ENCODE assay signal across 8 cellular contexts in the genomic region with DNA sequence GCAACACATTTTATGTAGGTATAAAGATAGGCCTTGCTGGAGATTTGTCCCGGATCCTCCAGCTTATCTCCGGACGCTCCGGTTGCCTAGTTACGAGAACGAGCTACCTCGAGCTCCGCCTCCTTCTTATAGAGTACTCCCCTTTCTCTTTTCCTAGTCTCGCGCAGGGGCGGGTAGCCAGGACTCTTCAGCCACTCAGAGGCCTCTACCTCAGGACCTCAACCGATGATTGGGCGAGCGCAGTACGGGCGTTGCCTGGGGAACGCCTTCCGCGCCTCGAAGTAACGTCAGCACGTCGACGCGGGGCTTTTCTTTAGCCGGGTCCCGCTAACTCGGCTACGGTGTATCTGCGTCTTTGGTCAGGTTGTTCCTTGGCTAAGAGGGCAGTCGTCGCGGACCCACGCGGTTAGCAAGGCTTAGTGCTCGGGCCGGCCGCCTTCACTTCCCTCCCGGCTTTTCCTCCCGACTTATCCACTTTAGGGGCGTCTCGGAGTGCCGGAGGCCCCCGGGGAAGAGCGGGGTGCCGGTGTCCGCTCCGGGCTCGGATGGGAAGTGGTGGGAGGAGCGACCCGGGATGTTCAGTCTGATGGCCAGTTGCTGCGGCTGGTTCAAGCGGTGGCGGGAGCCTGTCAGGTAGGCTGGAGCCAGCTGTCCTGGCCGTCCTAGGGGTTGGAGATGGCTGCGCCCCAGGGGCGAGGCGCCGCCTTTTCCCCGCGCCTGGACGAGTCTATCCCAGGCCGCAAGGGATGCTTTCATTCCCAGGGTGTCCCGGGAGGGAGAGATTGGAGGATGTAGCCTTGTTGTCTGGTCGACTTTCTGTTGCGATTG. TPM values are rescaled to one million over a fixed set of nuclear protein-coding genes. Genes with fewer than 3 reads are reported as not detected.
DNase-seq lines count a peak whose midpoint lies in the region; ATAC-seq and TF ChIP-seq lines count a peak whose summit lies in the region.

ARL13B (plus strand) TSS at position 306 of the 828 bp plus-strand sequence; CDS start at position 575, 269 bp downstream.

- peak within 1 kb of the TSS; percentile 73 to 76 for H3K27ac ChIP-seq in liver (ENCODE audit: low read depth in 1 of 2, low read length in 2 of 2)

- H3K9me3 Mint-ChIP-seq in CD14-positive monocyte = peaks cover 0 to 2% (median 0%) of the 10 kb centered on the region in 7 donors
- no peaks in the 10 kb centered on the region for H3K9me3 Mint-ChIP-seq in activated CD4-positive, alpha-beta memory T cell treated with anti-CD3 and anti-CD28 coated beads for 36 hours

- H3K4me1 ChIP-seq in liver (ENCODE audit: control insufficient read depth in 4 of 4, insufficient read depth in 4 of 4, low read length in 3 of 4) = peaks cover 0 to 8% (median 6%) of the 10 kb centered on the region in 4 donors

- H3K27ac Mint-ChIP-seq in CD14-positive monocyte = peak within 1 kb of the TSS; percentile 87 to 96 (median 95)
- H3K27ac Mint-ChIP-seq in activated CD4-positive, alpha-beta memory T cell treated with anti-CD3 and anti-CD28 coated beads for 36 hours = peak within 1 kb of the TSS; percentile 56

- under 1% methylated on average over 66 of the region's 66 CpGs for WGBS in liver

- ATAC-seq in GM19397 (IDR thresholded peaks at IDR 0.05; ENCODE audit: unreplicated experiment) (peak; percentile 100), HG03571 (IDR thresholded peaks at IDR 0.05; ENCODE audit: unreplicated experiment) (peak; percentile 100)

- peak within 1 kb of the TSS; percentile 63 to 90 (median 87) for H3K4me3 ChIP-seq in liver (ENCODE audit: low read depth in 1 of 3, low read length in 3 of 3)

- POLR2A ChIA-PET in activated CD4-positive, alpha-beta memory T cell treated with anti-CD3 and anti-CD28 coated beads for 36 hours (lab: Charles Lee) = interaction anchor here (0.8 to 1.3 kb wide), 2 partner anchors 83 kb away, joined by 3 to 4 read pairs; partner anchors contain the start of genes DHFR2 and NSUN3

- H3K4me1 Mint-ChIP-seq in CD14-positive monocyte = peaks cover 15% of the 10 kb centered on the region
- peaks cover 19% of the 10 kb centered on the region for H3K4me1 Mint-ChIP-seq in activated CD4-positive, alpha-beta memory T cell treated with anti-CD3 and anti-CD28 coated beads for 36 hours (ENCODE audit: low read depth)

- DNase-seq in CD14-positive monocyte (ENCODE audit: low spot score) (peak; percentile 96), NCI-H82 (lab: John Stamatoyannopoulos, UW) (peak; percentile 100), dermis microvascular lymphatic vessel endothelial cell (ENCODE audit: low read depth in 2 of 2) (peak; percentile 95 to 99)
- peak; percentile 96 for DNase-seq in activated CD4-positive, alpha-beta memory T cell treated with anti-CD3 and anti-CD28 coated beads for 36 hours
- peak; percentile 96 for DNase-seq in stimulated activated CD4-positive, alpha-beta T cell treated with anti-CD3 and anti-CD28 coated beads, Interleukin-4, amount 100 ng/mL, for 24 hours

- intact Hi-C loops in CD14-positive monocyte (cut with micrococcal nuclease) = loop anchor here in 1 of 2 donors (5.0 kb wide), 1 partner anchor 82 kb away; the partner anchor contains the start of genes DHFR2 and NSUN3
- intact Hi-C loops in activated CD4-positive, alpha-beta memory T cell treated with anti-CD3 and anti-CD28 coated beads for 36 hours (cut with micrococcal nuclease) = loop anchor here (1.0 kb wide), 2 partner anchors 31 to 82 kb away; partner anchors contain the start of gene DHFR2

- no peaks in the 10 kb centered on the region for H3K9me3 ChIP-seq in liver (ENCODE audit: control insufficient read depth in 4 of 4, low read length in 3 of 4)

- H3K4me3 Mint-ChIP-seq in CD14-positive monocyte = peak within 1 kb of the TSS; percentile 87 to 89
- H3K4me3 Mint-ChIP-seq in activated CD4-positive, alpha-beta memory T cell treated with anti-CD3 and anti-CD28 coated beads for 36 hours = peak within 1 kb of the TSS; percentile 82

- CTCF ChIA-PET in activated CD4-positive, alpha-beta memory T cell treated with anti-CD3 and anti-CD28 coated beads for 36 hours (lab: Charles Lee) = interaction anchor here (0.6 to 1.9 kb wide), 3 partner anchors 23 to 89 kb away, joined by 3 to 7 read pairs (median 5); partner anchors contain the start of genes DHFR2 and NSUN3

- H3K27me3 Mint-ChIP-seq in CD14-positive monocyte (ENCODE audit: low read depth in 3 of 3) = peaks cover 0 to 3% (median 0%) of the 10 kb centered on the region in 3 donors
- no peaks in the 10 kb centered on the region for H3K27me3 Mint-ChIP-seq in activated CD4-positive, alpha-beta memory T cell treated with anti-CD3 and anti-CD28 coated beads for 36 hours

- H3K27me3 ChIP-seq in liver (ENCODE audit: control insufficient read depth in 4 of 4, insufficient read depth in 4 of 4, low read length in 3 of 4) = no peaks in the 10 kb centered on the region

- TF ChIP-seq RAD21 in liver (IDR thresholded peaks at IDR 0.05) = peak in 1 of 2 donors; percentile 52

- no peaks in the 10 kb centered on the region for H3K36me3 ChIP-seq in liver (ENCODE audit: control insufficient read depth in 4 of 4, insufficient read depth in 3 of 4, low read depth in 1 of 4, low read length in 3 of 4)

- H3K36me3 Mint-ChIP-seq in CD14-positive monocyte = no peaks in the 10 kb centered on the region
- H3K36me3 Mint-ChIP-seq in activated CD4-positive, alpha-beta memory T cell treated with anti-CD3 and anti-CD28 coated beads for 36 hours = no peaks in the 10 kb centered on the region

- H3K9ac ChIP-seq in liver (ENCODE audit: low read depth in 1 of 2, low read length in 2 of 2) = peak within 1 kb of the TSS; percentile 35 to 41

- TF ChIP-seq CTCF in CD14-positive monocyte (IDR thresholded peaks at IDR 0.05) = no peak
- peak; percentile 5 for TF ChIP-seq CTCF in liver (IDR thresholded peaks at IDR 0.05; ENCODE audit: low read depth, low read length, missing input control)

TF ChIP-seq in liver, 16 proteins besides CTCF, POLR2A, EP300 and RAD21 (continues in another document):
- TF ChIP-seq HNF4A (conservative IDR thresholded peaks at IDR 0.05) = no peak
- TF ChIP-seq, protein P1, sequence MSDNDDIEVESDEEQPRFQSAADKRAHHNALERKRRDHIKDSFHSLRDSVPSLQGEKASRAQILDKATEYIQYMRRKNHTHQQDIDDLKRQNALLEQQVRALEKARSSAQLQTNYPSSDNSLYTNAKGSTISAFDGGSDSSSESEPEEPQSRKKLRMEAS (IDR thresholded peaks at IDR 0.05) = peak; percentile 38
- TF ChIP-seq ATF3 (IDR thresholded peaks at IDR 0.05) = no peak
- TF ChIP-seq JUND (IDR thresholded peaks at IDR 0.05) = peak; percentile 13 to 35
- TF ChIP-seq REST (IDR thresholded peaks at IDR 0.05) = peak; percentile 46
- TF ChIP-seq FOXA2 (IDR thresholded peaks at IDR 0.05) = no peak
- peak in 1 of 2 donors; percentile 36 for TF ChIP-seq GABPA (IDR thresholded peaks at IDR 0.05 in 1 of 2, conservative IDR thresholded peaks at IDR 0.05 in 1 of 2)
- TF ChIP-seq SP1 (IDR thresholded peaks at IDR 0.05) = peak; percentile 76
- TF ChIP-seq ZBTB33 (IDR thresholded peaks at IDR 0.05) = peak; percentile 95
- peak; percentile 7 to 11 for TF ChIP-seq RXRA (IDR thresholded peaks at IDR 0.05)
- no peak for TF ChIP-seq NR2F2 (IDR thresholded peaks at IDR 0.05)
- no peak for TF ChIP-seq FOXA1 (IDR thresholded peaks at IDR 0.05)
- TF ChIP-seq YY1 (IDR thresholded peaks at IDR 0.05) = peak; percentile 56

RNA-seq across cellular contexts. Expression of gene ARL13B, which starts in this region (rescaled TPM):
- polyA plus RNA-seq in CD14-positive monocyte (1 to 10 TPM; 3.0 to 3.8 TPM), liver (1 to 10 TPM; 3.0 to 5.8 TPM)
- total RNA-seq in activated CD4-positive, alpha-beta memory T cell treated with anti-CD3 and anti-CD28 coated beads for 36 hours = 10 to 100 TPM; 12.0 to 12.9 TPM
- total RNA-seq in dermis microvascular lymphatic vessel endothelial cell (7.3 and 8.7 TPM in 2 replicates), liver (1 to 10 TPM; 3.1 to 3.9 TPM)

Comparison
In these comparisons a context has a peak if more than half of its experiments do, and no peak if none do; other contexts are left out.
1. Peak in every context shown above with its lines: DNase-seq, ATAC-seq, H3K4me3 ChIP-seq and H3K27ac ChIP-seq.